ENCODE assay signal across 12 cellular contexts in the genomic region with DNA sequence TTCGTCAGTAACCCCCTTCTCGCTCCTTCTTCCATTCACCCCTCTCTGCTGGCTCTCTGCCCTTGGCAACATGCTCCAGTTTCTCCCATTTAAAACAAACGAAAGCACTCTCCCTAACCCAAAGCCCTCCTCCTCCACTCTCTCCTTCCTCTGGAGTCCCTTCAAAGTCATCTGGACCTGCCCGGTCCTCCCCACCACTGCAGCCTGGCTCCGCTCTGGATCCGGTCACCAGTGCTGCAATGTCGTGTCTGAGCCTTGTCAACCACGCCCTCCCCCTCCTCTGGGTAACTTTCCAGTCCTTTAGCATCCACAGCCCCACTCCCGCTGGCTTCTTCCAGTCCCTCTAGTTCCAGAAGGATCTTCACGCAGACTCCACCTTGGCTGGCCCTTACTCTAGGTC. TPM values are rescaled to one million over a fixed set of nuclear protein-coding genes. Genes with fewer than 3 reads are reported as not detected.
DNase-seq lines count a peak whose midpoint lies in the region; ATAC-seq and TF ChIP-seq lines count a peak whose summit lies in the region.
"Had no signal": no experiment of that assay in that cellular context is flagged by ENCODE, and none has a peak within 500 bp of the region (broad histone marks: within the 10 kb centered on the region; RNA-seq: fewer than 3 reads in every experiment).

No MANE protein-coding gene starts in this region.

- no peak for TF ChIP-seq POLR2A in suprapubic skin (IDR thresholded peaks at IDR 0.05)

- no peaks in the 10 kb centered on the region for H3K27me3 Mint-ChIP-seq in activated T-cell treated with anti-CD3 and anti-CD28 coated beads, Interleukin-2, amount 50 U/mL, for 72 hours (ENCODE audit: low read depth)

- H3K27me3 ChIP-seq in left ventricle myocardium inferior (ENCODE audit: low read depth) (no peaks in the 10 kb centered on the region), suprapubic skin (no peaks in the 10 kb centered on the region)

- DNase-seq in activated T-cell treated with anti-CD3 and anti-CD28 coated beads, Interleukin-2, amount 50 U/mL, for 72 hours = no peak
- DNase-seq in activated T-cell treated with anti-CD3 and anti-CD28 coated beads, Interleukin-2, amount 50 U/mL, for 1 hour = no peak
- DNase-seq in RWPE1 (ENCODE audit: low spot score) = no peak
- no peak for DNase-seq in left ventricle myocardium inferior
- DNase-seq in suprapubic skin (ENCODE audit: low spot score in 2 of 2) = peak in 1 of 2 donors; percentile 62
- no peak for DNase-seq in NCI-H69 (lab: John Stamatoyannopoulos, UW)
- no peak for DNase-seq in NCI-H128 (lab: John Stamatoyannopoulos, UW; ENCODE audit: unreplicated experiment)
- DNase-seq in NCI-H2171 (lab: John Stamatoyannopoulos, UW) = no peak
- DNase-seq: midbrain, NCI-H1436 treated with DMSO at 0.1 percent for 48 hours, T1000 had no signal

- peak overlapping the region; percentile 19 for H3K27ac Mint-ChIP-seq in activated T-cell treated with anti-CD3 and anti-CD28 coated beads, Interleukin-2, amount 50 U/mL, for 72 hours

- CTCF ChIA-PET in RWPE1 (lab: Yijun Ruan, JAX) = interaction anchor here (0.6 kb wide), 1 partner anchor 12 kb away, joined by 6 read pairs; no protein-coding TSS in a partner anchor

- no peak for ATAC-seq in activated T-cell treated with anti-CD3 and anti-CD28 coated beads, Interleukin-2, amount 50 U/mL, for 72 hours (replicated peaks in 1 of 2)
- ATAC-seq: K562 had no signal

- no peak for TF ChIP-seq EP300 in suprapubic skin (IDR thresholded peaks at IDR 0.05)

- H3K36me3 ChIP-seq in left ventricle myocardium inferior (peaks cover 3% of the 10 kb centered on the region), suprapubic skin (peaks cover 5% of the 10 kb centered on the region)

- H3K4me1 Mint-ChIP-seq in activated T-cell treated with anti-CD3 and anti-CD28 coated beads, Interleukin-2, amount 50 U/mL, for 72 hours (ENCODE audit: low read depth) = peaks cover 96% of the 10 kb centered on the region

- 60% methylated on average over 10 of the region's 10 CpGs for WGBS in suprapubic skin

- H3K4me3 Mint-ChIP-seq in activated T-cell treated with anti-CD3 and anti-CD28 coated beads, Interleukin-2, amount 50 U/mL, for 72 hours = no peak overlapping the region

- H3K9me3 ChIP-seq in left ventricle myocardium inferior (replicated peaks) (no peaks in the 10 kb centered on the region), suprapubic skin (no peaks in the 10 kb centered on the region)

- H3K27ac ChIP-seq in RWPE1 = peak overlapping the region; percentile 30
- peak overlapping the region; percentile 26 for H3K27ac ChIP-seq in left ventricle myocardium inferior (replicated peaks)
- H3K27ac ChIP-seq in suprapubic skin = peak overlapping the region; percentile 74

- POLR2A ChIA-PET in RWPE1 (lab: Yijun Ruan, JAX; ENCODE audit: low non-redundant PET) = no interaction called here

- H3K4me3 ChIP-seq in left ventricle myocardium inferior (no peak overlapping the region), suprapubic skin (no peak overlapping the region)
- H3K4me3 ChIP-seq: K562 had no signal

- no peak for TF ChIP-seq CTCF in RWPE1 (conservative IDR thresholded peaks at IDR 0.05; ENCODE audit: low read depth)
- TF ChIP-seq CTCF in left ventricle myocardium inferior (IDR thresholded peaks at IDR 0.05; ENCODE audit: borderline replicate concordance) = no peak
- TF ChIP-seq CTCF in suprapubic skin (IDR thresholded peaks at IDR 0.05) = no peak

- H3K36me3 Mint-ChIP-seq in activated T-cell treated with anti-CD3 and anti-CD28 coated beads, Interleukin-2, amount 50 U/mL, for 72 hours (ENCODE audit: insufficient read depth in 2 of 2) = peaks cover 0 to 2% of the 10 kb centered on the region in 2 donors

- H3K4me1 ChIP-seq in left ventricle myocardium inferior (peaks cover 84% of the 10 kb centered on the region), suprapubic skin (peaks cover 83% of the 10 kb centered on the region)

- intact Hi-C loops in left ventricle myocardium inferior (cut with micrococcal nuclease) = no loop called here

- no peaks in the 10 kb centered on the region for H3K9me3 Mint-ChIP-seq in activated T-cell treated with anti-CD3 and anti-CD28 coated beads, Interleukin-2, amount 50 U/mL, for 72 hours

RNA-seq across cellular contexts. Expression of a gene that starts 55.0 kb away (rescaled TPM):
- total RNA-seq in activated T-cell treated with anti-CD3 and anti-CD28 coated beads, Interleukin-2, amount 50 U/mL, for 72 hours = 100 to 1,000 TPM; 175 to 207 TPM
- total RNA-seq in left ventricle myocardium inferior = 66.2 TPM
- total RNA-seq in suprapubic skin = 100 to 1,000 TPM; 132 to 200 (median 176) TPM
